1 cellular context compared by ENCODE assay signal in genomic region chr10:5219262-5219661, GRCh38.
TF ChIP-seq lines count a peak whose summit lies in the region.

No MANE protein-coding gene starts in this region.

TF ChIP-seq in HepG2, 621 proteins besides CTCF, POLR2A, EP300 and RAD21 (continues in another document):
- 0 out of 2 replicates have a peak, but pooled peaks have one; percentile 37 for TF ChIP-seq ZNF644 (CRISPR knock-in tag; IDR thresholded peaks at IDR 0.05; ENCODE audit: low read depth)
- peak; percentile 38; the same call in 1 of the 2 replicates for TF ChIP-seq FOXO1 (CRISPR knock-in tag; IDR thresholded peaks at IDR 0.05)
- TF ChIP-seq ZGPAT (CRISPR knock-in tag; IDR thresholded peaks at IDR 0.05): peak; percentile 64
- peak; percentile 35; the same call in 1 of the 2 replicates for TF ChIP-seq SRF (IDR thresholded peaks at IDR 0.05; ENCODE audit: low read depth, low read length)
- peak; percentile 86 for TF ChIP-seq TBX2 (CRISPR knock-in tag; IDR thresholded peaks at IDR 0.05; ENCODE audit: borderline replicate concordance)
- no peak for TF ChIP-seq ZNF138 (CRISPR knock-in tag; IDR thresholded peaks at IDR 0.05; ENCODE audit: low read depth)
- TF ChIP-seq LBX2 (CRISPR knock-in tag; IDR thresholded peaks at IDR 0.05; ENCODE audit: borderline replicate concordance): no peak
- TF ChIP-seq PAF1 (CRISPR knock-in tag; IDR thresholded peaks at IDR 0.05): no peak
- peak; percentile 31; the same call in 1 of the 2 replicates for TF ChIP-seq FOXJ3 (CRISPR knock-in tag; IDR thresholded peaks at IDR 0.05; ENCODE audit: borderline replicate concordance)
- no peak for TF ChIP-seq ZNF691 (CRISPR knock-in tag; IDR thresholded peaks at IDR 0.05; ENCODE audit: borderline replicate concordance, low read depth)
- peak; percentile 54; the same call in 1 of the 2 replicates for TF ChIP-seq NFIC (IDR thresholded peaks at IDR 0.05; ENCODE audit: low read length)
- TF ChIP-seq TCF7 (IDR thresholded peaks at IDR 0.05; ENCODE audit: low read depth): peak; percentile 84
- TF ChIP-seq ZNF264 (CRISPR knock-in tag; IDR thresholded peaks at IDR 0.05): peak; percentile 42; the same call in 1 of the 2 replicates
- 0 out of 2 replicates have a peak, but pooled peaks have one; percentile 33 for TF ChIP-seq HNF1A (IDR thresholded peaks at IDR 0.05; ENCODE audit: low read depth)
- TF ChIP-seq HNF1A (CRISPR knock-in tag; IDR thresholded peaks at IDR 0.05; ENCODE audit: borderline replicate concordance): peak; percentile 80; the same call in 1 of the 2 replicates
- peak; percentile 86 for TF ChIP-seq RARA (CRISPR knock-in tag; IDR thresholded peaks at IDR 0.05)
- TF ChIP-seq MED13 (CRISPR knock-in tag; IDR thresholded peaks at IDR 0.05): peak; percentile 50; the same call in 1 of the 2 replicates
- no peak for TF ChIP-seq ZSCAN5A (CRISPR knock-in tag; IDR thresholded peaks at IDR 0.05; ENCODE audit: borderline replicate concordance)
- peak; percentile 77; the same call in 1 of the 2 replicates for TF ChIP-seq HDAC2 (CRISPR knock-in tag; IDR thresholded peaks at IDR 0.05)
- TF ChIP-seq ZMYM3 (CRISPR knock-in tag; IDR thresholded peaks at IDR 0.05): 0 out of 2 replicates have a peak, but pooled peaks have one; percentile 22
- TF ChIP-seq NR2C2 (CRISPR knock-in tag; IDR thresholded peaks at IDR 0.05; ENCODE audit: borderline replicate concordance): peak; percentile 68
- no peak for TF ChIP-seq ZBTB39 (CRISPR knock-in tag; IDR thresholded peaks at IDR 0.05)
- no peak for TF ChIP-seq THAP9 (CRISPR knock-in tag; IDR thresholded peaks at IDR 0.05; ENCODE audit: borderline replicate concordance)
- peak; percentile 21; the same call in 1 of the 2 replicates for TF ChIP-seq DPF2 (CRISPR knock-in tag; IDR thresholded peaks at IDR 0.05; ENCODE audit: borderline replicate concordance, low read depth)
- no peak for TF ChIP-seq PAX8 (CRISPR knock-in tag; IDR thresholded peaks at IDR 0.05; ENCODE audit: borderline replicate concordance)
- peak; percentile 89 for TF ChIP-seq ISL2 (CRISPR knock-in tag; IDR thresholded peaks at IDR 0.05)
- peak; percentile 98 for TF ChIP-seq GZF1 (CRISPR knock-in tag; IDR thresholded peaks at IDR 0.05)
- peak; percentile 68; the same call in 1 of the 2 replicates for TF ChIP-seq FOXP4 (CRISPR knock-in tag; IDR thresholded peaks at IDR 0.05)
- TF ChIP-seq MAX (IDR thresholded peaks at IDR 0.05): peak; percentile 32; the same call in 1 of the 2 replicates
- no peak for TF ChIP-seq ZIK1 (CRISPR knock-in tag; IDR thresholded peaks at IDR 0.05; ENCODE audit: borderline replicate concordance, low read depth)
- peak; percentile 69 for TF ChIP-seq SALL1 (CRISPR knock-in tag; IDR thresholded peaks at IDR 0.05)
- peak; percentile 61; the same call in 1 of the 2 replicates for TF ChIP-seq SOX5 (CRISPR knock-in tag; IDR thresholded peaks at IDR 0.05; ENCODE audit: borderline replicate concordance)
- no peak for TF ChIP-seq ZNF468 (CRISPR knock-in tag; IDR thresholded peaks at IDR 0.05)
- peak; percentile 51 for TF ChIP-seq ELF3 (CRISPR knock-in tag; IDR thresholded peaks at IDR 0.05)
- no peak for TF ChIP-seq KLF6 (CRISPR knock-in tag; IDR thresholded peaks at IDR 0.05)
- peak; percentile 67 for TF ChIP-seq HNF4A (CRISPR knock-in tag; IDR thresholded peaks at IDR 0.05)
- TF ChIP-seq SATB2 (CRISPR knock-in tag; IDR thresholded peaks at IDR 0.05): 0 out of 2 replicates have a peak, but pooled peaks have one; percentile 27
- TF ChIP-seq ZNF75D (CRISPR knock-in tag; IDR thresholded peaks at IDR 0.05; ENCODE audit: borderline replicate concordance): no peak
- TF ChIP-seq MXI1 (IDR thresholded peaks at IDR 0.05; ENCODE audit: borderline replicate concordance, low read depth, low read length): no peak
- no peak for TF ChIP-seq SOX6 (IDR thresholded peaks at IDR 0.05)
- TF ChIP-seq SOX6 (CRISPR knock-in tag; IDR thresholded peaks at IDR 0.05): peak; percentile 73
- no peak for TF ChIP-seq ARID2 (CRISPR knock-in tag; IDR thresholded peaks at IDR 0.05; ENCODE audit: borderline replicate concordance)
- TF ChIP-seq CBX5 (CRISPR knock-in tag; IDR thresholded peaks at IDR 0.05; ENCODE audit: borderline replicate concordance): peak; percentile 22; the same call in 1 of the 2 replicates
- no peak for TF ChIP-seq ZNF598 (CRISPR knock-in tag; IDR thresholded peaks at IDR 0.05; ENCODE audit: borderline replicate concordance)
- no peak for TF ChIP-seq ZNF251 (CRISPR knock-in tag; IDR thresholded peaks at IDR 0.05)
- no peak for TF ChIP-seq TRIM24 (CRISPR knock-in tag; IDR thresholded peaks at IDR 0.05)
- TF ChIP-seq IKZF5 (CRISPR knock-in tag; IDR thresholded peaks at IDR 0.05): 0 out of 2 replicates have a peak, but pooled peaks have one; percentile 28
- TF ChIP-seq CREM (IDR thresholded peaks at IDR 0.05): peak; percentile 24; the same call in 1 of the 2 replicates
- no peak for TF ChIP-seq CREM (CRISPR knock-in tag; IDR thresholded peaks at IDR 0.05)
- peak; percentile 93 for TF ChIP-seq POGZ (CRISPR knock-in tag; IDR thresholded peaks at IDR 0.05)
- no peak for TF ChIP-seq ZNF788 (CRISPR knock-in tag; IDR thresholded peaks at IDR 0.05; ENCODE audit: borderline replicate concordance)
- TF ChIP-seq ZSCAN12 (CRISPR knock-in tag; IDR thresholded peaks at IDR 0.05): no peak
- TF ChIP-seq FOSL2 (CRISPR knock-in tag; IDR thresholded peaks at IDR 0.05): peak; percentile 48; the same call in 1 of the 2 replicates
